Comparison of ENCODE assay signal across 14 cellular contexts in genomic region chr2:233459426-233459825, GRCh38.
DNase-seq lines count a peak whose midpoint lies in the region; ATAC-seq and TF ChIP-seq lines count a peak whose summit lies in the region.
"Had no signal": no experiment of that assay in that cellular context is flagged by ENCODE, and none has a peak within 500 bp of the region (broad histone marks: within the 10 kb centered on the region; RNA-seq: fewer than 3 reads in every experiment).

No MANE protein-coding gene starts in this region.

- H3K79me2 ChIP-seq in osteoblast (ENCODE audit: insufficient read depth, low read length): no peaks in the 10 kb centered on the region

- H3K4me1 ChIP-seq in right cardiac atrium (ENCODE audit: control insufficient read depth, insufficient read depth, low read length) (no peaks in the 10 kb centered on the region), left ventricle myocardium inferior (peaks cover 11% of the 10 kb centered on the region), osteoblast (ENCODE audit: insufficient read depth, low read length) (no peaks in the 10 kb centered on the region), stomach (peaks cover 9 to 50% (median 23%) of the 10 kb centered on the region in 4 donors)
- H3K4me1 ChIP-seq: BE2C, Caco-2 had no signal

- TF ChIP-seq EP300 in stomach (IDR thresholded peaks at IDR 0.05): no peak

- intact Hi-C loops in right cardiac atrium (cut with DNase I) (no loop called here), left ventricle myocardium inferior (cut with micrococcal nuclease) (no loop called here), stomach (cut with DNase I; ENCODE audit: low total_unique reads) (no loop called here)

- H3K27me3 Mint-ChIP-seq in glutamatergic neuron (ENCODE audit: unreplicated experiment) (peaks cover 3% of the 10 kb centered on the region), type B pancreatic cell (no peaks in the 10 kb centered on the region)
- H3K27me3 Mint-ChIP-seq: CD4-positive, alpha-beta T cell had no signal

- DNase-seq in right cardiac atrium (peak in 2 of 3 donors; percentile 4 to 58), left ventricle myocardium inferior (no peak), osteoblast (ENCODE audit: insufficient read length, low spot score, missing footprints) (peak; percentile 76), stomach (no peak), glutamatergic neuron (no peak), type B pancreatic cell (ENCODE audit: extremely low spot score, unreplicated experiment) (no peak)
- DNase-seq: ACHN; BE2C; C1 segment of cervical spinal cord; Caco-2; CD4-positive, alpha-beta T cell; H9 had no signal

- H3K27ac ChIP-seq in right cardiac atrium (ENCODE audit: low read length) (no peak overlapping the region), left ventricle myocardium inferior (replicated peaks) (no peak overlapping the region), VCaP (peak overlapping the region; percentile 76; the same call in 1 of the 2 replicates), osteoblast (ENCODE audit: low read depth, low read length) (no peak overlapping the region), stomach (peak overlapping the region in 4 of 5 donors; percentile 12 to 34 (median 30))

- no peak overlapping the region for H3K4me3 ChIP-seq in right cardiac atrium (ENCODE audit: low read length)
- H3K4me3 ChIP-seq in left ventricle myocardium inferior: no peak overlapping the region
- no peak overlapping the region for H3K4me3 ChIP-seq in osteoblast (ENCODE audit: insufficient read depth, low read length)
- no peak overlapping the region for H3K4me3 ChIP-seq in stomach

- H3K36me3 ChIP-seq in left ventricle myocardium inferior: peaks cover 97% of the 10 kb centered on the region
- H3K36me3 ChIP-seq in osteoblast (ENCODE audit: insufficient read depth, low read length): peaks cover 30% of the 10 kb centered on the region
- peaks cover 88 to 100% (median 100%) of the 10 kb centered on the region in 4 donors for H3K36me3 ChIP-seq in stomach

- no peak overlapping the region for H2AFZ ChIP-seq in osteoblast (ENCODE audit: low read length)

- H3K9me3 ChIP-seq in right cardiac atrium (ENCODE audit: control insufficient read depth, low read length): no peaks in the 10 kb centered on the region
- no peaks in the 10 kb centered on the region for H3K9me3 ChIP-seq in left ventricle myocardium inferior (replicated peaks)
- H3K9me3 ChIP-seq in osteoblast (ENCODE audit: low read depth, low read length): no peaks in the 10 kb centered on the region
- no peaks in the 10 kb centered on the region for H3K9me3 ChIP-seq in stomach
- H3K9me3 ChIP-seq: BE2C, Caco-2 had no signal

- TF ChIP-seq CTCF in left ventricle myocardium inferior (IDR thresholded peaks at IDR 0.05; ENCODE audit: borderline replicate concordance) (no peak), VCaP (conservative IDR thresholded peaks at IDR 0.05) (no peak), osteoblast (IDR thresholded peaks at IDR 0.05; ENCODE audit: extremely low read depth, low read depth, low read length) (no peak), stomach (IDR thresholded peaks at IDR 0.05) (no peak), glutamatergic neuron (IDR thresholded peaks at IDR 0.05; ENCODE audit: partially characterized antibody, unreplicated experiment) (no peak), type B pancreatic cell (conservative IDR thresholded peaks at IDR 0.05) (no peak)

- whole genome bisulfite sequencing in right cardiac atrium: 93% methylated on average over 10 of the region's 10 CpGs
- 87 to 92% (median 88%) methylated on average over 10 of the region's 10 CpGs for WGBS in stomach, 5 donors

- H3K36me3 Mint-ChIP-seq in glutamatergic neuron (ENCODE audit: unreplicated experiment) (peaks cover 13% of the 10 kb centered on the region), type B pancreatic cell (peaks cover 6% of the 10 kb centered on the region)

- H4K20me1 ChIP-seq in osteoblast (ENCODE audit: insufficient read depth, low read length): no peaks in the 10 kb centered on the region

- H3K4me3 Mint-ChIP-seq in glutamatergic neuron (ENCODE audit: unreplicated experiment) (no peak overlapping the region), type B pancreatic cell (no peak overlapping the region)
- H3K4me3 Mint-ChIP-seq: CD4-positive, alpha-beta T cell; H9 had no signal

- ATAC-seq in right cardiac atrium (no peak), HG02973 (IDR thresholded peaks at IDR 0.05; ENCODE audit: unreplicated experiment) (no peak)

- H3K27me3 ChIP-seq in right cardiac atrium (ENCODE audit: control insufficient read depth, insufficient read depth) (no peaks in the 10 kb centered on the region), left ventricle myocardium inferior (ENCODE audit: low read depth) (no peaks in the 10 kb centered on the region), osteoblast (ENCODE audit: insufficient read depth, low read length) (no peaks in the 10 kb centered on the region), stomach (no peaks in the 10 kb centered on the region)
- H3K27me3 ChIP-seq: BE2C had no signal

- TF ChIP-seq POLR2A in stomach (IDR thresholded peaks at IDR 0.05): no peak

- H3K4me1 Mint-ChIP-seq in glutamatergic neuron (ENCODE audit: low read depth, unreplicated experiment) (no peaks in the 10 kb centered on the region), type B pancreatic cell (ENCODE audit: unreplicated experiment) (no peaks in the 10 kb centered on the region)

- H3K9me3 Mint-ChIP-seq in glutamatergic neuron (ENCODE audit: unreplicated experiment): peaks cover 7% of the 10 kb centered on the region
- H3K9me3 Mint-ChIP-seq in type B pancreatic cell: no peaks in the 10 kb centered on the region
- H3K9me3 Mint-ChIP-seq: CD4-positive, alpha-beta T cell; H9 had no signal

- H3K4me2 ChIP-seq in osteoblast (ENCODE audit: insufficient read depth, low read length): no peak overlapping the region

- H3K27ac Mint-ChIP-seq in glutamatergic neuron (ENCODE audit: unreplicated experiment) (no peak overlapping the region), type B pancreatic cell (no peak overlapping the region)
- H3K27ac Mint-ChIP-seq: CD4-positive, alpha-beta T cell; H9 had no signal

Comparison
In these comparisons a context has a peak if more than half of its experiments do, and no peak if none do; other contexts are left out.
1. DNase-seq: peak in right cardiac atrium (2 of 3) and osteoblast (single experiment); none in left ventricle myocardium inferior (single experiment), stomach (single experiment), glutamatergic neuron (single experiment) and type B pancreatic cell (single experiment).
2. H3K27ac ChIP-seq: peak in VCaP (single experiment) and stomach (4 of 5); none in right cardiac atrium (single experiment), left ventricle myocardium inferior (single experiment) and osteoblast (single experiment).